Comparison of ENCODE assay signal across 17 cellular contexts in genomic region chr5:75089662-75090061, GRCh38.
"Had no signal": no experiment of that assay in that cellular context is flagged by ENCODE, and none has a peak within 500 bp of the region (broad histone marks: within the 10 kb centered on the region; RNA-seq: fewer than 3 reads in every experiment).

No MANE protein-coding gene starts in this region.

- DNase-seq: cortex of kidney; dorsolateral prefrontal cortex; effector CD8-positive, alpha-beta T cell; heart left ventricle; hippocampal formation; mucosa of descending colon; naive thymus-derived CD8-positive, alpha-beta T cell; sigmoid colon; stimulated activated CD4-positive, alpha-beta T cell treated with anti-CD3 and anti-CD28 coated beads, Interleukin-12 subunit alpha, Interleukin-12 subunit beta, amount 100 ng/mL, for 4 hours; stimulated activated naive CD4-positive, alpha-beta T cell treated with Interleukin-2 at 50 U/mL for 16 hours; testis; upper lobe of right lung had no signal

- H3K4me3 Mint-ChIP-seq: neural crest cell had no signal

- H3K4me3 ChIP-seq: dorsolateral prefrontal cortex, heart left ventricle, mucosa of descending colon, right atrium auricular region, sigmoid colon, skin epidermis, testis, tibial nerve, upper lobe of right lung, vagina had no signal

- ATAC-seq: heart left ventricle; mucosa of descending colon; naive thymus-derived CD8-positive, alpha-beta T cell; upper lobe of right lung had no signal

- H3K27me3 ChIP-seq: dorsolateral prefrontal cortex, heart left ventricle, right atrium auricular region, sigmoid colon, testis, tibial nerve, upper lobe of right lung, vagina had no signal

- H3K27me3 Mint-ChIP-seq: naive thymus-derived CD8-positive, alpha-beta T cell had no signal

- H3K27ac ChIP-seq: dorsolateral prefrontal cortex, heart left ventricle, right atrium auricular region, sigmoid colon, skin epidermis, testis, tibial nerve, upper lobe of right lung, vagina had no signal

- H3K36me3 ChIP-seq: heart left ventricle, right atrium auricular region, sigmoid colon, tibial nerve, upper lobe of right lung, vagina had no signal

- H3K36me3 Mint-ChIP-seq: naive thymus-derived CD8-positive, alpha-beta T cell had no signal

- H3K4me1 ChIP-seq: heart left ventricle, right atrium auricular region, sigmoid colon, testis, tibial nerve, upper lobe of right lung, vagina had no signal

- H3K9me3 Mint-ChIP-seq: naive thymus-derived CD8-positive, alpha-beta T cell; neural crest cell had no signal

- H3K4me1 Mint-ChIP-seq: neural crest cell had no signal
